In the genomic region with DNA sequence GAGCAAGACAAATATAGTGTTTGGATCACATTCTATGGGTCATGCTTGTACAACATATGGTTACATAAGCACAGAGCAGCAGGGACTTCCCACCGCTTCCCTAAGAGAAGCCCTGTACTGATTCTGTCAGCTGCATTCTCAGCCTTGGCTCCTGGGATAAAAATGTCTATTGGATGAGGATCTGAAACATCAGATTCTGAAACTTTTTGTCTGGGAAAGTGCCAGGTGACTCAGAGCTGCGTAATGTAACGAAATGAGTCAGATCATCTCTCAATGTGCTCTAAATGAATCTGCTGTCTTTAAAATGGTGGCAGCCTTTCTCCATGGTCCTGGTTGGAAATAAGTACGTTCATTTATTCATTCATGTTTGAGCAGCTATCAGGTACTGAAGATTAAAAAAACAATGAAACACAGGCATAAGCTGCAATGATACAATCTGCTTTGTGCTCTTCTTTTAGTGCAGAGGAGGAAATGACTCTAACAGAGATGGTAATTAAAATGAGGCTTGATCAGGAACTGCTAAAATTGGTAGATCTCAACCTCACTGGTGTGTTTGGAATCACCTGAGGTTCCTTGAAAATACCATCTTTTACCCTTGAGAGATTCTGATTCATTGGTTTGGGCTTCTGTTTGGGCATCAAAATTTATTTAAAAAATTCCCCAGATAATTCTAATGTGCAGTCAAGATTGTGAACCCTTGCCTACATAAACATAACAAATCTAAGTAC, we compare ENCODE assay signal across 8 cellular contexts.
A peak's percentile ranks its signal among the peaks of the same experiment; 100 is the strongest.
DNase-seq lines count a peak whose midpoint lies in the region; ATAC-seq and TF ChIP-seq lines count a peak whose summit lies in the region.

No MANE protein-coding gene starts in this region.

- TF ChIP-seq CTCF in GM13977 (IDR thresholded peaks at IDR 0.05; ENCODE audit: extremely low read depth, insufficient read depth, missing control alignments) (no peak), omental fat pad (IDR thresholded peaks at IDR 0.05) (no peak)

- in situ Hi-C loops in GM13977 (cut with MboI; ENCODE audit: low pct_unique_long_range_greater_than_20kb, low sequenced_read_pairs, unreplicated experiment): no loop called here

- H3K4me3 ChIP-seq in adipocyte (ENCODE audit: low read length): no peak overlapping the region

- peak; percentile 94 for ATAC-seq in GM21717 (IDR thresholded peaks at IDR 0.05; ENCODE audit: unreplicated experiment)
- peak; percentile 93 for ATAC-seq in omental fat pad (ENCODE audit: low FRiP score)

- H3K27me3 ChIP-seq in adipocyte (replicated peaks; ENCODE audit: control insufficient read depth, insufficient read depth, low read length): no peaks in the 10 kb centered on the region

- no peak overlapping the region for H3K9ac ChIP-seq in adipocyte (ENCODE audit: low read length)

- peak; percentile 45 for DNase-seq in GM13977 (ENCODE audit: low spot score)
- peak; percentile 100 for DNase-seq in HS-5 (ENCODE audit: low read depth)
- DNase-seq in adipocyte (ENCODE audit: low read depth): peak; percentile 94
- DNase-seq in omental fat pad (ENCODE audit: low spot score): peak; percentile 46
- DNase-seq in epidermal melanocyte (ENCODE audit: insufficient read length, low spot score): no peak
- no peak for DNase-seq in NCI-H345 treated with DMSO at 0.1 percent for 48 hours (lab: John Stamatoyannopoulos, UW; ENCODE audit: unreplicated experiment)
- DNase-seq in C1 segment of cervical spinal cord (lab: John Stamatoyannopoulos, UW): no peak

- H3K9me3 ChIP-seq in adipocyte (ENCODE audit: control insufficient read depth, low read length): no peaks in the 10 kb centered on the region

- H3K4me1 ChIP-seq in adipocyte (ENCODE audit: control insufficient read depth, insufficient read depth, low read length): peaks cover 15% of the 10 kb centered on the region

- H3K36me3 ChIP-seq in adipocyte (ENCODE audit: control insufficient read depth, insufficient read depth, low read length, severe bottlenecking): no peaks in the 10 kb centered on the region

Comparison
In these comparisons a context has a peak if more than half of its experiments do, and no peak if none do; other contexts are left out.
1. DNase-seq: peak in GM13977 (single experiment), HS-5 (single experiment), adipocyte (single experiment) and omental fat pad (single experiment); none in epidermal melanocyte (single experiment), NCI-H345 treated with DMSO at 0.1 percent for 48 hours (single experiment) and C1 segment of cervical spinal cord (0 of 14).